29 cellular contexts compared by ENCODE assay signal in genomic region chr10:31372439-31372838, GRCh38.
"Had no signal": no experiment of that assay in that cellular context is flagged by ENCODE, and none has a peak within 500 bp of the region (broad histone marks: within the 10 kb centered on the region; RNA-seq: fewer than 3 reads in every experiment).

No MANE protein-coding gene starts in this region.

- H3K36me3 ChIP-seq: adrenal gland, ascending aorta had no signal

- DNase-seq: activated B cell treated with CpG ODN at 0.5 μM for 24 hours; activated CD4-positive, alpha-beta memory T cell treated with anti-CD3 and anti-CD28 coated beads for 36 hours; activated CD4-positive, alpha-beta T cell treated with anti-CD3 and anti-CD28 coated beads for 4 hours; activated CD4-positive, alpha-beta T cell treated with anti-CD3 and anti-CD28 coated beads, Interleukin-2, amount 10 ng/mL, durations not matched to agents 24 days and 14 days; activated CD4-positive, alpha-beta T cell treated with anti-CD3 and anti-CD28 coated beads, Interleukin-2, amount 50 U/mL, for 1 hour; activated CD4-positive, alpha-beta T cell treated with anti-CD3 and anti-CD28 coated beads, Interleukin-2, amount 50 U/mL, for 4 hours; activated CD4-positive, CD25-positive, alpha-beta regulatory T cell treated with anti-CD3 and anti-CD28 coated beads, Interleukin-2, amount 50 U/mL, for 72 hours; activated CD8-positive, alpha-beta memory T cell treated with anti-CD3 and anti-CD28 coated beads, Interleukin-2, amount 50 U/mL, for 4 hours; activated CD8-positive, alpha-beta T cell treated with anti-CD3 and anti-CD28 coated beads for 36 hours; activated effector memory CD4-positive, alpha-beta T cell treated with anti-CD3 and anti-CD28 coated beads, Interleukin-2, amount 50 U/mL, for 16 hours; activated gamma-delta T cell treated with Interleukin-2 at 50 U/mL for 16 hours; activated naive CD4-positive, alpha-beta T cell; activated naive CD4-positive, alpha-beta T cell treated with anti-CD3 and anti-CD28 coated beads for 36 hours; activated naive CD4-positive, alpha-beta T cell treated with anti-CD3 and anti-CD28 coated beads, Interleukin-2, amount 50 U/mL, for 16 hours; activated naive CD8-positive, alpha-beta T cell treated with anti-CD3 and anti-CD28 coated beads for 36 hours; activated T-cell treated with anti-CD3 and anti-CD28 coated beads for 4 hours; activated T-cell treated with anti-CD3 and anti-CD28 coated beads, Interleukin-2, amount 50 U/mL, for 1 hour; activated T-cell treated with anti-CD3 and anti-CD28 coated beads, Interleukin-2, amount 50 U/mL, for 4 hours; activated T-cell treated with anti-CD3 and anti-CD28 coated beads, Interleukin-2, amount 50 U/mL, for 72 hours; adrenal gland; amniotic stem cell; central memory CD4-positive, alpha-beta T cell; T-helper 1 cell; T-helper 2 cell; T-helper 9 cell had no signal

- ATAC-seq: activated CD8-positive, alpha-beta T cell treated with anti-CD3 and anti-CD28 coated beads for 36 hours; activated naive CD4-positive, alpha-beta T cell treated with anti-CD3 and anti-CD28 coated beads, Interleukin-2, amount 50 U/mL, for 72 hours; activated T-cell treated with anti-CD3 and anti-CD28 coated beads, Interleukin-2, amount 50 U/mL, for 4 hours; activated T-cell treated with anti-CD3 and anti-CD28 coated beads, Interleukin-2, amount 50 U/mL, for 72 hours; activated T-helper 17 cell treated with anti-CD3 and anti-CD28 coated beads, Interleukin-2, amount 50 U/mL, for 72 hours had no signal

- H3K27me3 ChIP-seq: adrenal gland, ascending aorta had no signal

- H3K4me3 ChIP-seq: adrenal gland, ascending aorta had no signal

- H3K9me3 ChIP-seq: adrenal gland, ascending aorta had no signal

- H3K27ac ChIP-seq: adrenal gland, ascending aorta, VCaP had no signal
